Comparison of ENCODE assay signal across 20 cellular contexts in the genomic region with DNA sequence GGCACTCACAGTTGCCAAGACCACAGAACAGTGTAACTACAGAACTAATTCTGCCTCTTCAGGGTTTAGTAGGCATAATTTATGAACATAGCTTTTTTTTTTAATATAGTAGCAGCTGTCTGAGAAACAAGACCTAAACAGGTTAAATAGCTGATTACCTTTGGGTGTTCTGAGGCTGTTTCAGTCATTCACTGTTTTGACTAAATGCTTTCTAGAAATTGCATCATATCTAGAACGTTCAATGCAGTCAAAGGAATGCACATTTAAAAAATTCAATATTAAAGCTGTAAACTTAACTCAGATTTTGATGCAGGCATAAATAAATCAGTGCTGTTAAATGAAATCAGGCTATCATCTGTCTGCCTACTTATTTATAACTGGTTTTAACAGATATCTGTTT.
"Had no signal": no experiment of that assay in that cellular context is flagged by ENCODE, and none has a peak within 500 bp of the region (broad histone marks: within the 10 kb centered on the region; RNA-seq: fewer than 3 reads in every experiment).

No MANE protein-coding gene starts in this region.

- H3K9me3 ChIP-seq: colonic mucosa, left ventricle myocardium inferior, thyroid gland had no signal

- H3K4me3 Mint-ChIP-seq: activated CD4-positive, alpha-beta memory T cell treated with anti-CD3 and anti-CD28 coated beads for 36 hours; activated naive CD8-positive, alpha-beta T cell; activated T-helper 1 cell treated with anti-CD3 and anti-CD28 coated beads, Interleukin-12 subunit alpha, Interleukin-12 subunit beta, Interleukin-2, Interleukin-4 antibody, amounts not matched to agents 30 ng/mL and 10 ng/mL and 1 ng/mL, durations not matched to agents 14 hours and 24 hours and 36 hours; immature natural killer cell; WTC11 had no signal

- H3K4me3 ChIP-seq: colonic mucosa, left ventricle myocardium inferior, thyroid gland had no signal

- H3K36me3 Mint-ChIP-seq: activated CD4-positive, alpha-beta memory T cell treated with anti-CD3 and anti-CD28 coated beads for 36 hours; activated naive CD8-positive, alpha-beta T cell; WTC11 had no signal

- H3K4me1 Mint-ChIP-seq: immature natural killer cell, WTC11 had no signal

- ATAC-seq: WTC11 had no signal

- H3K27me3 ChIP-seq: brain microvascular endothelial cell, colonic mucosa, thyroid gland had no signal

- H3K27ac Mint-ChIP-seq: activated CD4-positive, alpha-beta memory T cell treated with anti-CD3 and anti-CD28 coated beads for 36 hours; activated naive CD8-positive, alpha-beta T cell; activated T-helper 1 cell treated with anti-CD3 and anti-CD28 coated beads, Interleukin-12 subunit alpha, Interleukin-12 subunit beta, Interleukin-2, Interleukin-4 antibody, amounts not matched to agents 30 ng/mL and 10 ng/mL and 1 ng/mL, durations not matched to agents 14 hours and 24 hours and 36 hours; immature natural killer cell; WTC11 had no signal

- H3K36me3 ChIP-seq: brain microvascular endothelial cell, colonic mucosa, left ventricle myocardium inferior, thyroid gland had no signal

- H3K27me3 Mint-ChIP-seq: activated CD4-positive, alpha-beta memory T cell treated with anti-CD3 and anti-CD28 coated beads for 36 hours; activated naive CD8-positive, alpha-beta T cell had no signal

- DNase-seq: activated CD4-positive, alpha-beta memory T cell treated with anti-CD3 and anti-CD28 coated beads for 36 hours; activated CD4-positive, alpha-beta T cell treated with anti-CD3 and anti-CD28 coated beads for 4 hours; activated T-cell treated with anti-CD3 and anti-CD28 coated beads for 4 hours; amniotic stem cell; brain microvascular endothelial cell; central memory CD4-positive, alpha-beta T cell; colonic mucosa; immature natural killer cell; kidney glomerular epithelial cell; left ventricle myocardium inferior; mammary epithelial cell; occipital lobe; retina; stimulated activated CD4-positive, alpha-beta T cell treated with anti-CD3 and anti-CD28 coated beads, Interleukin-12 subunit alpha, Interleukin-12 subunit beta, amount 100 ng/mL, for 4 hours; stimulated activated CD4-positive, alpha-beta T cell treated with anti-CD3 and anti-CD28 coated beads, Interleukin-2, amount 100 ng/mL, for 24 hours; stimulated activated naive CD4-positive, alpha-beta T cell treated with Interleukin-2 at 50 U/mL for 16 hours; thyroid gland had no signal

- H3K4me1 ChIP-seq: colonic mucosa, left ventricle myocardium inferior, thyroid gland had no signal

- H3K27ac ChIP-seq: brain microvascular endothelial cell, colonic mucosa, left ventricle myocardium inferior, thyroid gland had no signal
